Comparison of ENCODE assay signal across 18 cellular contexts in genomic region chr20:9220874-9221547, GRCh38.
DNase-seq lines count a peak whose midpoint lies in the region; ATAC-seq, FAIRE-seq and TF ChIP-seq lines count a peak whose summit lies in the region.
"Had no signal": no experiment of that assay in that cellular context is flagged by ENCODE, and none has a peak within 500 bp of the region (broad histone marks: within the 10 kb centered on the region; RNA-seq: fewer than 3 reads in every experiment).

No MANE protein-coding gene starts in this region.

- H3K9ac ChIP-seq in kidney (ENCODE audit: low read length in 2 of 2): no peak overlapping the region

- no peaks in the 10 kb centered on the region for H3K36me3 ChIP-seq in left ventricle myocardium inferior
- H3K36me3 ChIP-seq in kidney (ENCODE audit: control insufficient read depth in 1 of 2, insufficient read depth in 2 of 2, low read length in 2 of 2): no peaks in the 10 kb centered on the region
- H3K36me3 ChIP-seq: esophagus squamous epithelium had no signal

- H3K4me1 ChIP-seq in left ventricle myocardium inferior (peaks cover 57% of the 10 kb centered on the region), kidney (ENCODE audit: control insufficient read depth in 1 of 2, insufficient read depth in 1 of 2, low read depth in 1 of 2, low read length in 2 of 2) (no peaks in the 10 kb centered on the region)
- H3K4me1 ChIP-seq: esophagus squamous epithelium had no signal

- ATAC-seq in Right ventricle myocardium superior (ENCODE audit: poor library complexity) (no peak), GM19463 (IDR thresholded peaks at IDR 0.05; ENCODE audit: unreplicated experiment) (no peak), GM18502 (IDR thresholded peaks at IDR 0.05; ENCODE audit: poor library complexity, unreplicated experiment) (no peak)
- ATAC-seq: naive thymus-derived CD8-positive, alpha-beta T cell had no signal

- no peak for FAIRE-seq in kidney (lab: Jason Lieb, UNC)
- FAIRE-seq: GM12892, GM19239 had no signal

- intact Hi-C loops in left ventricle myocardium inferior (cut with micrococcal nuclease): no loop called here
- intact Hi-C loops in Right ventricle myocardium superior (cut with DNase I): no loop called here
- intact Hi-C loops in kidney (cut with DNase I): no loop called here

- H3K4me3 ChIP-seq in left ventricle myocardium inferior: no peak overlapping the region
- H3K4me3 ChIP-seq in astrocyte of the spinal cord (ENCODE audit: low read depth, low read length): no peak overlapping the region
- H3K4me3 ChIP-seq in kidney (ENCODE audit: low read length in 2 of 2): no peak overlapping the region
- H3K4me3 ChIP-seq: esophagus squamous epithelium had no signal

- H3K9me3 ChIP-seq in left ventricle myocardium inferior (replicated peaks) (no peaks in the 10 kb centered on the region), kidney (ENCODE audit: control insufficient read depth in 1 of 2, low read length in 2 of 2) (no peaks in the 10 kb centered on the region)
- H3K9me3 ChIP-seq: esophagus squamous epithelium had no signal

- TF ChIP-seq CTCF in left ventricle myocardium inferior (IDR thresholded peaks at IDR 0.05; ENCODE audit: borderline replicate concordance) (no peak), astrocyte of the spinal cord (IDR thresholded peaks at IDR 0.05; ENCODE audit: low read depth, low read length) (no peak), kidney (IDR thresholded peaks at IDR 0.05; ENCODE audit: borderline replicate concordance, extremely low read depth, insufficient read depth) (no peak)

- H3K27ac ChIP-seq in left ventricle myocardium inferior (replicated peaks) (peak overlapping the region; percentile 1), kidney (ENCODE audit: low read depth in 2 of 2, low read length in 2 of 2) (no peak overlapping the region)
- H3K27ac ChIP-seq: esophagus squamous epithelium had no signal

- H3K27me3 ChIP-seq in left ventricle myocardium inferior (ENCODE audit: low read depth): no peaks in the 10 kb centered on the region
- H3K27me3 ChIP-seq: esophagus squamous epithelium had no signal

- DNase-seq in left ventricle myocardium inferior (no peak), Right ventricle myocardium superior (no peak), astrocyte of the spinal cord (ENCODE audit: low read depth, low spot score) (peak; percentile 84), kidney (peak; percentile 67), COR-L47 (lab: John Stamatoyannopoulos, UW) (no peak)
- DNase-seq in stimulated activated CD4-positive, alpha-beta T cell treated with anti-CD3 and anti-CD28 coated beads, Interleukin-12 subunit alpha, Interleukin-12 subunit beta, amount 100 ng/mL, for 4 hours: no peak
- DNase-seq: activated CD4-positive, alpha-beta T cell treated with anti-CD3 and anti-CD28 coated beads, Interleukin-2, amount 50 U/mL, for 48 hours; activated gamma-delta T cell treated with Interleukin-2 at 50 U/mL for 16 hours; cerebellar nuclear complex; DMS153; esophagus squamous epithelium; immature natural killer cell; MM.1S; naive thymus-derived CD8-positive, alpha-beta T cell had no signal

- in situ Hi-C loops in astrocyte of the spinal cord (cut with HindIII; ENCODE audit: low sequenced_read_pairs): no loop called here

Comparison
In these comparisons a context has a peak if more than half of its experiments do, and no peak if none do; other contexts are left out.
1. DNase-seq: peak in astrocyte of the spinal cord (single experiment) and kidney (single experiment); none in left ventricle myocardium inferior (single experiment), Right ventricle myocardium superior (single experiment), COR-L47 (single experiment) and stimulated activated CD4-positive, alpha-beta T cell treated with anti-CD3 and anti-CD28 coated beads, Interleukin-12 subunit alpha, Interleukin-12 subunit beta, amount 100 ng/mL, for 4 hours (single experiment).